8 cellular contexts compared by ENCODE assay signal in the genomic region with DNA sequence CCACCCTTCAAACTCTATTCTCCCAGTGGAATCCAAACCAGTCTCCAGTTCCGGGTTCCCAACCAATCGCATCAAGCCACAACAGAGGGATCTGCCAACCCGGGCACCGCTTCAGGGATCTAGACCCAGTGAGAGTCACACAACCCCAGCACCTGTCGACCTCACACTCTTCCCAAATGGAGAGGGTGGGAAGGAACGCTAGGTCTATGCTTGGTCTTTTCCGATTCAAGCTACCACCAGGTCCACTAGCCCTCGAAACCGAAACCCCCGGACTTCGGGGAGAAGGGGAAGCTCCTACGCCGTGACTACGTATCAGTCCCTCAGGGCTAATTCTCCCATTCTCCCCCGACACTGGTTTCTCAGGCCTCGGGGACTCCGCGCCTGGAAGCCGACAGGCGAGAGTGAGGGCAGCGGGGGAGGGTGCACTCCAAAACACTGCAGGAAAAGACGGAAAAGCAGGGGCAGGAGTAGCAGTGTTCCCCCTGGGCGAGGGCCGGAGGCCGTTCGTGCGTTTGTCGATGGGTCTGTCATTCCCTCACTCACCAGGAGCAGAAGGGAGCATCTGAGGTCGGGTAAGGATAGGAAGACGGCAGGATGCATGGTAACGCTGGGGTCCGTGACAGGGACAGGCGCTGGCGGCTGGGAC. TPM values are rescaled to one million over a fixed set of nuclear protein-coding genes. Genes with fewer than 3 reads are reported as not detected.
DNase-seq lines count a peak whose midpoint lies in the region; ATAC-seq, FAIRE-seq and TF ChIP-seq lines count a peak whose summit lies in the region.

No MANE protein-coding gene starts in this region.

- TF ChIP-seq CTCF in chondrocyte (IDR thresholded peaks at IDR 0.05) (peak; percentile 10), kidney (IDR thresholded peaks at IDR 0.05; ENCODE audit: borderline replicate concordance, extremely low read depth, insufficient read depth) (no peak), spleen (IDR thresholded peaks at IDR 0.05 in 8 of 11, conservative IDR thresholded peaks at IDR 0.05 in 3 of 11) (no peak)

- H3K4me1 Mint-ChIP-seq in chondrocyte (ENCODE audit: low read depth): peaks cover 25% of the 10 kb centered on the region

- peak overlapping the region; percentile 99 for H3K27ac Mint-ChIP-seq in chondrocyte (ENCODE audit: unreplicated experiment)

- no peaks in the 10 kb centered on the region for H3K36me3 Mint-ChIP-seq in chondrocyte (ENCODE audit: low read depth)

- H3K27me3 ChIP-seq in spleen (replicated peaks in 1 of 7): no peaks in the 10 kb centered on the region

- no peak for TF ChIP-seq POLR2A in spleen (IDR thresholded peaks at IDR 0.05)

- H3K9me3 ChIP-seq in kidney (ENCODE audit: control insufficient read depth in 1 of 2, low read length in 2 of 2) (no peaks in the 10 kb centered on the region), spleen (no peaks in the 10 kb centered on the region)

- peak; percentile 2 for ATAC-seq in HG02763 (IDR thresholded peaks at IDR 0.05; ENCODE audit: unreplicated experiment)

- no peak for FAIRE-seq in kidney (lab: Jason Lieb, UNC)

- H3K36me3 ChIP-seq in kidney (ENCODE audit: control insufficient read depth in 1 of 2, insufficient read depth in 2 of 2, low read length in 2 of 2): no peaks in the 10 kb centered on the region
- H3K36me3 ChIP-seq in spleen: peaks cover 0 to 22% (median 0%) of the 10 kb centered on the region in 6 donors

- WGBS in spleen, 5 donors: 0 to 1% (median 0%) methylated on average over 32 to 34 of the region's 34 CpGs

- intact Hi-C loops in kidney (cut with DNase I): no loop called here
- intact Hi-C loops in spleen (cut with DNase I; ENCODE audit: low total_unique reads): no loop called here

- H3K9ac ChIP-seq in kidney (ENCODE audit: low read length in 2 of 2): peak overlapping the region; percentile 84 to 96

- H3K27me3 Mint-ChIP-seq in chondrocyte (ENCODE audit: low read depth): no peaks in the 10 kb centered on the region

- peak overlapping the region; percentile 100 for H3K4me3 Mint-ChIP-seq in chondrocyte (ENCODE audit: unreplicated experiment)

- H3K4me3 ChIP-seq in kidney (ENCODE audit: low read length in 2 of 2) (peak overlapping the region; percentile 99), spleen (peak overlapping the region; percentile 83 to 98 (median 94))

- H3K9me3 Mint-ChIP-seq in chondrocyte (ENCODE audit: low read depth): no peaks in the 10 kb centered on the region

- H3K27ac ChIP-seq in kidney (ENCODE audit: low read depth in 2 of 2, low read length in 2 of 2) (peak overlapping the region; percentile 86 to 91), spleen (peak overlapping the region; percentile 80 to 95 (median 92))

- H3K4me1 ChIP-seq in kidney (ENCODE audit: control insufficient read depth in 1 of 2, insufficient read depth in 1 of 2, low read depth in 1 of 2, low read length in 2 of 2) (peaks cover 6 to 11% of the 10 kb centered on the region in 2 donors), spleen (peaks cover 26 to 64% (median 57%) of the 10 kb centered on the region in 6 donors)

- DNase-seq in NK-92 treated with Interleukin-12 subunit alpha and Interleukin-12 subunit beta, amount 100 ng/mL, for 24 hours (lab: John Stamatoyannopoulos, UW): peak; percentile 15
- DNase-seq in NK-92 (lab: John Stamatoyannopoulos, UW; ENCODE audit: unreplicated experiment) (no peak), NCI-H1417 treated with DMSO at 0.1 percent for 48 hours (lab: John Stamatoyannopoulos, UW) (peak; percentile 17), T-helper 22 cell (ENCODE audit: low read depth) (peak; percentile 38), chondrocyte (ENCODE audit: low spot score) (no peak), kidney (no peak), spleen (no peak)

RNA-seq across cellular contexts. Expression of gene ERP44, which starts 0.4 kb away (rescaled TPM):
- 16.3 to 23.5 TPM (median 16.6 TPM) in 3 replicates for total RNA-seq in chondrocyte
- total RNA-seq in kidney: 22.3 TPM
- 24.1 TPM for polyA plus RNA-seq in kidney (ENCODE audit: insufficient read depth, low read depth, low replicate concordance)
- 10 to 100 TPM; 16.5 to 21.4 (median 20.8) TPM for total RNA-seq in spleen
- 10 to 100 TPM in 2 of 3 donors, 1 to 10 TPM in 1; 9.5 to 13.9 (median 10.1) TPM for polyA plus RNA-seq in spleen

RNA-seq across cellular contexts. Expression of gene INVS, which starts 0.7 kb away (rescaled TPM):
- total RNA-seq in chondrocyte: 16.0 to 23.7 TPM (median 16.2 TPM) in 3 replicates
- total RNA-seq in kidney: 19.7 TPM
- 7.1 TPM for polyA plus RNA-seq in kidney (ENCODE audit: insufficient read depth, low read depth, low replicate concordance)
- total RNA-seq in spleen: 10 to 100 TPM; 18.2 to 49.5 (median 28.4) TPM
- 1 to 10 TPM; 3.0 to 4.2 (median 3.7) TPM for polyA plus RNA-seq in spleen

Comparison
In these comparisons a context has a peak if more than half of its experiments do, and no peak if none do; other contexts are left out.
1. DNase-seq: peak in NK-92 treated with Interleukin-12 subunit alpha and Interleukin-12 subunit beta, amount 100 ng/mL, for 24 hours (single experiment), NCI-H1417 treated with DMSO at 0.1 percent for 48 hours (single experiment) and T-helper 22 cell (single experiment); none in NK-92 (single experiment), chondrocyte (single experiment), kidney (single experiment) and spleen (single experiment).